In the genomic region with DNA sequence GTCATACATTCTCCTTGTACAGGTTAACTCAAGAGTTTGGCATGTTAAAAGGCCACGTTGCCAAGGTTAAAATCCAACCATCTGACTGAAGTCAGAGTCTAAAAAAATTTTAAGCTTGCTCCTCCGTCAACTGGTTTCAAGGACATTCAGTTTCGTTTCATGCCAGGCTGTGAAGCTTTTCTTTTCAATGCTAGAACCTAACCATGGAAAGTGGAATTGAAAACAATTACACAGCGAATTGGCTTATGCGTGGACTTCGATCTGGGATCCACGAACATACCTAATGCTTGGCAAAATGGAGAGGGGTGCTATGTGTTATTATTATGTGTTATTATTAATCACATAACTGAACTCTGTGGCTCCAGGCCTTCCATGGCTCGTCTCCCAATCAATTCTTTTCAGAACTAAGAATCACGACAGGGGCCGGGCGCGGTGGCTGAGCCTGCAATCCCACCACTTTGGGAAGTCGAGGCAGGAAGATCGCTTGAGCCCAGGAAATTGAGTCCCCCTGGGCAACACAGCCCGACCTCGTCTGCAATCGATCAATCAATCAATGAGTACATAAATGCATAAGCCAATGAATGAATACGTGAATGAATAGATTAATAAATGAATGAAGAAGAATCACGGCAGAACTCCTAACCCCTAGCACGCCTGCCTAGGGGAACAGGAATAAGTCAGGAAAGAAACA, we compare ENCODE assay signal across 8 cellular contexts. TPM values are rescaled to one million over a fixed set of nuclear protein-coding genes. Genes with fewer than 3 reads are reported as not detected.
A peak's percentile ranks its signal among the peaks of the same experiment; 100 is the strongest.
DNase-seq lines count a peak whose midpoint lies in the region; ATAC-seq and TF ChIP-seq lines count a peak whose summit lies in the region.

No MANE protein-coding gene starts in this region.

- peak overlapping the region; percentile 99 for H3K4me3 Mint-ChIP-seq in T-helper 2 cell treated with Interferon-gamma antibody and Interleukin-4, amounts not matched to agents 5 μg/mL and 100 μg/mL, for 36 hours
- peak overlapping the region; percentile 99 for H3K4me3 Mint-ChIP-seq in natural killer cell

- ATAC-seq in HG02943 (IDR thresholded peaks at IDR 0.05; ENCODE audit: low read depth, unreplicated experiment) (peak; percentile 0), natural killer cell (no peak)

- intact Hi-C loops in natural killer cell (cut with micrococcal nuclease) = loop anchor here (10.0 kb wide), 1 partner anchor 1634 kb away; no protein-coding TSS in a partner anchor

- no peaks in the 10 kb centered on the region for H3K27me3 Mint-ChIP-seq in T-helper 2 cell treated with Interferon-gamma antibody and Interleukin-4, amounts not matched to agents 5 μg/mL and 100 μg/mL, for 36 hours (ENCODE audit: low read depth)
- no peaks in the 10 kb centered on the region for H3K27me3 Mint-ChIP-seq in natural killer cell (ENCODE audit: low read depth in 2 of 2)

- H3K27ac Mint-ChIP-seq in T-helper 2 cell treated with Interferon-gamma antibody and Interleukin-4, amounts not matched to agents 5 μg/mL and 100 μg/mL, for 36 hours = peak overlapping the region; percentile 99
- peak overlapping the region; percentile 94 to 100 for H3K27ac Mint-ChIP-seq in natural killer cell

- no peaks in the 10 kb centered on the region for H3K9me3 Mint-ChIP-seq in T-helper 2 cell treated with Interferon-gamma antibody and Interleukin-4, amounts not matched to agents 5 μg/mL and 100 μg/mL, for 36 hours
- no peaks in the 10 kb centered on the region for H3K9me3 Mint-ChIP-seq in natural killer cell

- H3K4me3 ChIP-seq in epithelial cell of esophagus (ENCODE audit: low read length) = peak overlapping the region; percentile 97

- H3K36me3 Mint-ChIP-seq in T-helper 2 cell treated with Interferon-gamma antibody and Interleukin-4, amounts not matched to agents 5 μg/mL and 100 μg/mL, for 36 hours (ENCODE audit: low read depth) = peaks cover 23% of the 10 kb centered on the region
- H3K36me3 Mint-ChIP-seq in natural killer cell = no peaks in the 10 kb centered on the region

- TF ChIP-seq CTCF in epithelial cell of esophagus (IDR thresholded peaks at IDR 0.05; ENCODE audit: insufficient read depth, low read depth, low read length, missing control alignments) (no peak), natural killer cell (IDR thresholded peaks at IDR 0.05) (no peak)

- DNase-seq in SHP77 treated with DMSO at 0.1 percent for 48 hours (lab: John Stamatoyannopoulos, UW) = peak; percentile 1
- no peak for DNase-seq in SHP77 (lab: John Stamatoyannopoulos, UW)
- peak; percentile 9 for DNase-seq in T-helper 2 cell treated with Interferon-gamma antibody and Interleukin-4, amounts not matched to agents 5 μg/mL and 100 μg/mL, for 36 hours (ENCODE audit: low spot score)
- peak; percentile 23 for DNase-seq in epithelial cell of esophagus (ENCODE audit: low read depth)
- no peak for DNase-seq in natural killer cell
- DNase-seq in globus pallidus (ENCODE audit: low spot score) = no peak
- no peak for DNase-seq in NCI-H2107 (lab: John Stamatoyannopoulos, UW)

- peaks cover 22% of the 10 kb centered on the region for H3K4me1 Mint-ChIP-seq in T-helper 2 cell treated with Interferon-gamma antibody and Interleukin-4, amounts not matched to agents 5 μg/mL and 100 μg/mL, for 36 hours (ENCODE audit: low read depth)
- H3K4me1 Mint-ChIP-seq in natural killer cell = peaks cover 29 to 36% of the 10 kb centered on the region in 2 donors

RNA-seq across cellular contexts. Expression of gene ARL5B, which starts 0.8 kb away (rescaled TPM):
- total RNA-seq in natural killer cell = 10 to 100 TPM; 19.1 to 25.9 (median 20.8) TPM

RNA-seq across cellular contexts. Expression of gene NSUN6, which starts 7.1 kb away (rescaled TPM):
- total RNA-seq in natural killer cell = 10 to 100 TPM; 25.7 to 36.9 (median 26.4) TPM

Comparison
In these comparisons a context has a peak if more than half of its experiments do, and no peak if none do; other contexts are left out.
1. DNase-seq: peak in SHP77 treated with DMSO at 0.1 percent for 48 hours (single experiment), T-helper 2 cell treated with Interferon-gamma antibody and Interleukin-4, amounts not matched to agents 5 μg/mL and 100 μg/mL, for 36 hours (single experiment) and epithelial cell of esophagus (single experiment); none in SHP77 (0 of 2), natural killer cell (single experiment), globus pallidus (single experiment) and NCI-H2107 (single experiment).